16 cellular contexts compared by ENCODE assay signal in genomic region chr13:57948884-57949283, GRCh38.
DNase-seq lines count a peak whose midpoint lies in the region; ATAC-seq and TF ChIP-seq lines count a peak whose summit lies in the region.
"Had no signal": no experiment of that assay in that cellular context is flagged by ENCODE, and none has a peak within 500 bp of the region (broad histone marks: within the 10 kb centered on the region; RNA-seq: fewer than 3 reads in every experiment).

No MANE protein-coding gene starts in this region.

- POLR2A ChIA-PET in RWPE1 (lab: Yijun Ruan, JAX; ENCODE audit: low non-redundant PET) = no interaction called here

- 78% methylated on average over 3 of the region's 3 CpGs for WGBS in suprapubic skin

- H3K9ac ChIP-seq in SU-DHL-6 (ENCODE audit: low read length) = no peak overlapping the region

- H3F3A ChIP-seq in SU-DHL-6 (ENCODE audit: insufficient read depth) = no peaks in the 10 kb centered on the region

- H3K27me3 ChIP-seq in SU-DHL-6 (ENCODE audit: low read length) = no peaks in the 10 kb centered on the region
- H3K27me3 ChIP-seq in foreskin keratinocyte = no peaks in the 10 kb centered on the region
- H3K27me3 ChIP-seq in suprapubic skin = no peaks in the 10 kb centered on the region

- H3K27ac ChIP-seq in RWPE1 = no peak overlapping the region
- H3K27ac ChIP-seq in SU-DHL-6 (ENCODE audit: low read depth, low read length) = no peak overlapping the region
- H3K27ac ChIP-seq in foreskin keratinocyte = no peak overlapping the region
- H3K27ac ChIP-seq in suprapubic skin = no peak overlapping the region

- H3K4me1 ChIP-seq in foreskin keratinocyte (no peaks in the 10 kb centered on the region), suprapubic skin (no peaks in the 10 kb centered on the region)
- H3K4me1 ChIP-seq: HAP-1 had no signal

- H3K9me2 ChIP-seq in SU-DHL-6 (replicated peaks; ENCODE audit: insufficient read depth, low read length) = no peaks in the 10 kb centered on the region

- H3K9me3 ChIP-seq in SU-DHL-6 (ENCODE audit: insufficient read depth, low read length) = peaks cover 19% of the 10 kb centered on the region; the same call in 1 of the 2 replicates
- peaks cover 8% of the 10 kb centered on the region for H3K9me3 ChIP-seq in suprapubic skin
- H3K9me3 ChIP-seq: HAP-1 had no signal

- DNase-seq in RWPE1 (ENCODE audit: low spot score) (peak; percentile 30), foreskin keratinocyte (peak; percentile 43 to 66), suprapubic skin (ENCODE audit: low spot score in 2 of 2) (no peak), GOT3 (lab: John Stamatoyannopoulos, UW) (no peak), HT-29 (ENCODE audit: low spot score) (no peak)
- DNase-seq: C1 segment of cervical spinal cord; Calu3; CD4-positive, alpha-beta memory T cell; COR-L47; DMS53; DMS79 treated with DMSO at 0.1 percent for 48 hours; GF-D8; HFFc6 had no signal

- H3K79me2 ChIP-seq in SU-DHL-6 (ENCODE audit: insufficient read depth, low read length) = no peaks in the 10 kb centered on the region

- H3K4me2 ChIP-seq in SU-DHL-6 (ENCODE audit: low read depth, low read length, poor library complexity, severe bottlenecking) = no peak overlapping the region
- H3K4me2 ChIP-seq: GM23338 had no signal

- TF ChIP-seq EP300 in suprapubic skin (IDR thresholded peaks at IDR 0.05) = no peak

- peak overlapping the region; percentile 74 for H2AFZ ChIP-seq in SU-DHL-6 (ENCODE audit: low read depth, low read length, severe bottlenecking)
- H2AFZ ChIP-seq: GM23338 had no signal

- CTCF ChIA-PET in RWPE1 (lab: Yijun Ruan, JAX) = no interaction called here

- ATAC-seq in foreskin keratinocyte = peak; percentile 40
- ATAC-seq: GM23338 had no signal

- TF ChIP-seq POLR2A in suprapubic skin (IDR thresholded peaks at IDR 0.05) = no peak

- H3K4me3 ChIP-seq in SU-DHL-6 (ENCODE audit: insufficient read depth, low read length, poor library complexity, severe bottlenecking) = no peak overlapping the region
- H3K4me3 ChIP-seq in suprapubic skin = no peak overlapping the region
- H3K4me3 ChIP-seq: GM23338, HAP-1 had no signal

- no peaks in the 10 kb centered on the region for H4K20me1 ChIP-seq in SU-DHL-6 (ENCODE audit: low read depth, low read length)

- no peak for TF ChIP-seq CTCF in RWPE1 (conservative IDR thresholded peaks at IDR 0.05; ENCODE audit: low read depth)
- no peak for TF ChIP-seq CTCF in SU-DHL-6 (IDR thresholded peaks at IDR 0.05; ENCODE audit: insufficient read depth, low read length, poor library complexity, severe bottlenecking)
- no peak for TF ChIP-seq CTCF in foreskin keratinocyte (conservative IDR thresholded peaks at IDR 0.05)
- no peak for TF ChIP-seq CTCF in suprapubic skin (IDR thresholded peaks at IDR 0.05)

- H3K36me3 ChIP-seq in SU-DHL-6 (ENCODE audit: low read length) (0 out of 2 replicates have a peak, but pooled peaks cover 3% of the 10 kb centered on the region), suprapubic skin (no peaks in the 10 kb centered on the region)
- H3K36me3 ChIP-seq: HAP-1 had no signal

Comparison
In these comparisons a context has a peak if more than half of its experiments do, and no peak if none do; other contexts are left out.
1. DNase-seq: peak in RWPE1 (single experiment) and foreskin keratinocyte (2 of 2); none in suprapubic skin (0 of 2), GOT3 (single experiment) and HT-29 (single experiment).